ENCODE assay signal across 25 cellular contexts in the genomic region with DNA sequence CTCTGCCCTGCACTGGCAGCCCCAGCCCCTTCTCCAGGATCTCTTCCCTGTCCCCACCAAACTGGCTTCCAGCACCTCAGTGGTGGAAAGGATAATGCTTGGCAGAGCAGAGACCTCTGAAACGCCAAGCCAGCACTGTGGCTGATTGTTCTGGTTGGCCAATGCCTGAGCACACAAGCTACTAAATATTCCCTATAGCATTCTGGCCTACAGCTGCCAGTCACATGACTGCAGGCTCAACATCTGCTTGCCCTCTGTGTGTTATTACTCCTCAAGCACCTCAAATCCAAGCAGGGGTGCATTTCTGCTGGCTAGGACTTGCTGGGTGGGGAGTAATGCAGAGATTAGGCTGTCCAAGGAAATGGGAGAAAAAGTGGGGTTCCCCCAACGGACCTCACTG. TPM values are rescaled to one million over a fixed set of nuclear protein-coding genes. Genes with fewer than 3 reads are reported as not detected.
DNase-seq lines count a peak whose midpoint lies in the region; ATAC-seq and TF ChIP-seq lines count a peak whose summit lies in the region.
"Had no signal": no experiment of that assay in that cellular context is flagged by ENCODE, and none has a peak within 500 bp of the region (broad histone marks: within the 10 kb centered on the region; RNA-seq: fewer than 3 reads in every experiment).

No MANE protein-coding gene starts in this region.

- TF ChIP-seq POLR2A in testis (IDR thresholded peaks at IDR 0.05) = no peak

- H3K36me3 ChIP-seq in endodermal cell (ENCODE audit: control insufficient read depth, insufficient read depth, low read length) = no peaks in the 10 kb centered on the region
- H3K36me3 ChIP-seq in testis (ENCODE audit: low read depth, missing control alignments) = no peaks in the 10 kb centered on the region
- H3K36me3 ChIP-seq in MG63 = no peaks in the 10 kb centered on the region
- H3K36me3 ChIP-seq: sigmoid colon had no signal

- no peak for ATAC-seq in natural killer cell treated with Interleukin-12 subunit alpha and Interleukin-12 subunit beta and Interleukin-15 and Interleukin-18, amount 100 ng/mL, for 72 hours
- ATAC-seq in natural killer cell (no peak), HG02840 (IDR thresholded peaks at IDR 0.05; ENCODE audit: low FRiP score, unreplicated experiment) (no peak)
- ATAC-seq: activated CD8-positive, alpha-beta T cell treated with anti-CD3 and anti-CD28 coated beads, Interleukin-2, amount 10 ng/mL, durations not matched to agents 7 days and 5 days; activated T-cell treated with anti-CD3 and anti-CD28 coated beads, Interleukin-2, amount 50 U/mL, for 72 hours had no signal

- WGBS in endodermal cell (ENCODE audit: insufficient coverage in 1 of 2, insufficient read length in 1 of 2), 2 experiments = 90 to 100% methylated on average over 2 of the region's 2 CpGs
- WGBS in testis, 2 donors = 66 to 68% methylated on average over 2 of the region's 2 CpGs

- no peak overlapping the region for H3K9ac ChIP-seq in endodermal cell (ENCODE audit: extremely low read depth, low read length, poor library complexity, severe bottlenecking)

- DNase-seq in natural killer cell treated with Interleukin-12 subunit alpha and Interleukin-12 subunit beta and Interleukin-15 and Interleukin-18, amount 100 ng/mL, for 72 hours (ENCODE audit: low spot score) = peak; percentile 35
- DNase-seq in natural killer cell (no peak), endodermal cell (peak; percentile 41), islet precursor cell (peak; percentile 45), testis (peak; percentile 17), cortex of kidney (lab: John Stamatoyannopoulos, UW) (no peak), MG63 (no peak)
- DNase-seq: activated B cell treated with CpG ODN at 0.5 μM for 24 hours; activated CD8-positive, alpha-beta T cell treated with anti-CD3 and anti-CD28 coated beads, Interleukin-2, amount 10 ng/mL, durations not matched to agents 7 days and 5 days; activated T-cell treated with anti-CD3 and anti-CD28 coated beads, Interleukin-2, amount 50 U/mL, for 72 hours; AML-193; COR-L47; NCI-H82; occipital lobe; sigmoid colon; stimulated activated CD4-positive, alpha-beta T cell treated with anti-CD3 and anti-CD28 coated beads, Interleukin-1b, Interleukin-23, amount 100 ng/mL, for 48 hours; stimulated activated naive CD4-positive, alpha-beta T cell treated with Interleukin-2 at 50 U/mL for 16 hours; T-helper 9 cell; trophoblast cell had no signal

- no peaks in the 10 kb centered on the region for H3K4me1 ChIP-seq in endodermal cell (ENCODE audit: control insufficient read depth, insufficient read depth, low read length)
- H3K4me1 ChIP-seq in testis = peaks cover 20% of the 10 kb centered on the region
- H3K4me1 ChIP-seq: sigmoid colon had no signal

- intact Hi-C loops in natural killer cell (cut with micrococcal nuclease) = no loop called here
- intact Hi-C loops in testis (cut with DNase I; ENCODE audit: low total_unique reads) = no loop called here

- H3K4me3 ChIP-seq in endodermal cell (ENCODE audit: low read length) (no peak overlapping the region), testis (no peak overlapping the region), MG63 (no peak overlapping the region)
- H3K4me3 ChIP-seq: sigmoid colon had no signal

- H3K36me3 Mint-ChIP-seq in natural killer cell treated with Interleukin-12 subunit alpha and Interleukin-12 subunit beta and Interleukin-15 and Interleukin-18, amount 100 ng/mL, for 72 hours = no peaks in the 10 kb centered on the region
- no peaks in the 10 kb centered on the region for H3K36me3 Mint-ChIP-seq in natural killer cell
- no peaks in the 10 kb centered on the region for H3K36me3 Mint-ChIP-seq in endodermal cell (ENCODE audit: low read depth)
- H3K36me3 Mint-ChIP-seq: activated naive CD8-positive, alpha-beta T cell had no signal

- H3K27ac ChIP-seq in endodermal cell (ENCODE audit: low read depth, low read length) (no peak overlapping the region), testis (no peak overlapping the region)
- H3K27ac ChIP-seq: sigmoid colon had no signal

- H3K27me3 Mint-ChIP-seq in natural killer cell treated with Interleukin-12 subunit alpha and Interleukin-12 subunit beta and Interleukin-15 and Interleukin-18, amount 100 ng/mL, for 72 hours = no peaks in the 10 kb centered on the region
- H3K27me3 Mint-ChIP-seq in natural killer cell (ENCODE audit: low read depth in 2 of 2) = no peaks in the 10 kb centered on the region
- H3K27me3 Mint-ChIP-seq in endodermal cell (ENCODE audit: insufficient read depth) = no peaks in the 10 kb centered on the region
- H3K27me3 Mint-ChIP-seq: activated naive CD8-positive, alpha-beta T cell had no signal

- no peak overlapping the region for H3K27ac Mint-ChIP-seq in natural killer cell treated with Interleukin-12 subunit alpha and Interleukin-12 subunit beta and Interleukin-15 and Interleukin-18, amount 100 ng/mL, for 72 hours
- H3K27ac Mint-ChIP-seq in natural killer cell = no peak overlapping the region
- H3K27ac Mint-ChIP-seq in endodermal cell = no peak overlapping the region
- H3K27ac Mint-ChIP-seq: activated B cell treated with CpG ODN at 0.5 μM for 24 hours; activated CD8-positive, alpha-beta T cell treated with anti-CD3 and anti-CD28 coated beads, Interleukin-2, amount 10 ng/mL, durations not matched to agents 7 days and 5 days; activated naive CD8-positive, alpha-beta T cell; activated T-cell treated with anti-CD3 and anti-CD28 coated beads, Interleukin-2, amount 50 U/mL, for 72 hours had no signal

- H3K9me3 ChIP-seq in endodermal cell (ENCODE audit: control insufficient read depth, low read length) (no peaks in the 10 kb centered on the region), testis (no peaks in the 10 kb centered on the region), MG63 (no peaks in the 10 kb centered on the region)
- H3K9me3 ChIP-seq: sigmoid colon had no signal

- H3K9me3 Mint-ChIP-seq in natural killer cell treated with Interleukin-12 subunit alpha and Interleukin-12 subunit beta and Interleukin-15 and Interleukin-18, amount 100 ng/mL, for 72 hours = no peaks in the 10 kb centered on the region
- H3K9me3 Mint-ChIP-seq in natural killer cell (no peaks in the 10 kb centered on the region), endodermal cell (no peaks in the 10 kb centered on the region)
- H3K9me3 Mint-ChIP-seq: activated B cell treated with CpG ODN at 0.5 μM for 24 hours; activated T-cell treated with anti-CD3 and anti-CD28 coated beads, Interleukin-2, amount 50 U/mL, for 72 hours had no signal

- no peaks in the 10 kb centered on the region for H3K27me3 ChIP-seq in endodermal cell (ENCODE audit: control insufficient read depth, insufficient read depth, low read length, poor library complexity, severe bottlenecking)
- no peaks in the 10 kb centered on the region for H3K27me3 ChIP-seq in testis
- H3K27me3 ChIP-seq in MG63 = no peaks in the 10 kb centered on the region
- H3K27me3 ChIP-seq: sigmoid colon had no signal

- no peak for TF ChIP-seq CTCF in natural killer cell (IDR thresholded peaks at IDR 0.05)
- TF ChIP-seq CTCF in endodermal cell (conservative IDR thresholded peaks at IDR 0.05) = no peak
- no peak for TF ChIP-seq CTCF in testis (IDR thresholded peaks at IDR 0.05)

- H3K4me1 Mint-ChIP-seq in natural killer cell treated with Interleukin-12 subunit alpha and Interleukin-12 subunit beta and Interleukin-15 and Interleukin-18, amount 100 ng/mL, for 72 hours (ENCODE audit: low read depth in 2 of 2) = peaks cover 9 to 15% of the 10 kb centered on the region in 2 donors
- H3K4me1 Mint-ChIP-seq in natural killer cell (peaks cover 8 to 10% of the 10 kb centered on the region in 2 donors), endodermal cell (peaks cover 6% of the 10 kb centered on the region)
- H3K4me1 Mint-ChIP-seq: activated B cell treated with CpG ODN at 0.5 μM for 24 hours had no signal

- no peak overlapping the region for H3K4me3 Mint-ChIP-seq in natural killer cell treated with Interleukin-12 subunit alpha and Interleukin-12 subunit beta and Interleukin-15 and Interleukin-18, amount 100 ng/mL, for 72 hours
- no peak overlapping the region for H3K4me3 Mint-ChIP-seq in natural killer cell
- H3K4me3 Mint-ChIP-seq in endodermal cell = no peak overlapping the region
- H3K4me3 Mint-ChIP-seq: activated B cell treated with CpG ODN at 0.5 μM for 24 hours; activated CD8-positive, alpha-beta T cell treated with anti-CD3 and anti-CD28 coated beads, Interleukin-2, amount 10 ng/mL, durations not matched to agents 7 days and 5 days; activated naive CD8-positive, alpha-beta T cell; activated T-cell treated with anti-CD3 and anti-CD28 coated beads, Interleukin-2, amount 50 U/mL, for 72 hours had no signal

RNA-seq across cellular contexts. Expression of gene TBATA, which starts 6.1 kb away (rescaled TPM):
- total RNA-seq in natural killer cell treated with Interleukin-12 subunit alpha and Interleukin-12 subunit beta and Interleukin-15 and Interleukin-18, amount 100 ng/mL, for 72 hours = not detected
- total RNA-seq in natural killer cell (under 1 TPM in 1 of 3 donors, not detected in 2; 0.16 TPM), endodermal cell (not detected), testis (10 to 100 TPM in 1 of 2 donors, 1 to 10 TPM in 1; 8.4 to 19.1 TPM)
- not detected for polyA plus RNA-seq in endodermal cell (2013, experiment 1 of 2)
- not detected for polyA plus RNA-seq in endodermal cell (2013, experiment 2 of 2)
- 34.6 TPM for polyA plus RNA-seq in testis (ENCODE audit: insufficient read depth, low read depth, low replicate concordance)
- not detected in 2 replicates for total RNA-seq in MG63 (2014; rRNA removed; shearing (Covaris generic); ENCODE audit: low replicate concordance)
- total RNA-seq: activated B cell treated with CpG ODN at 0.5 μM for 24 hours; activated CD8-positive, alpha-beta T cell treated with anti-CD3 and anti-CD28 coated beads, Interleukin-2, amount 10 ng/mL, durations not matched to agents 7 days and 5 days; activated T-cell treated with anti-CD3 and anti-CD28 coated beads, Interleukin-2, amount 50 U/mL, for 72 hours; chondrocyte; fibroblast of villous mesenchyme; H4; mucosa of gallbladder; occipital lobe; sigmoid colon had no signal
- polyA plus RNA-seq: sigmoid colon had no signal

RNA-seq across cellular contexts. Expression of gene SGPL1, which starts 36.7 kb away (rescaled TPM):
- 10 to 100 TPM; 27.4 to 40.5 TPM for total RNA-seq in natural killer cell treated with Interleukin-12 subunit alpha and Interleukin-12 subunit beta and Interleukin-15 and Interleukin-18, amount 100 ng/mL, for 72 hours
- total RNA-seq in natural killer cell (10 to 100 TPM; 33.7 to 48.4 (median 47.8) TPM), endodermal cell (100 to 1,000 TPM in 1 of 2 donors, 10 to 100 TPM in 1; 95.4 to 103 TPM), testis (10 to 100 TPM; 64.2 to 70.1 TPM)
- 47.6 TPM for polyA plus RNA-seq in endodermal cell (2013, experiment 1 of 2)
- polyA plus RNA-seq in endodermal cell (2013, experiment 2 of 2) = 46.7 TPM
- 38.5 TPM for polyA plus RNA-seq in testis (ENCODE audit: insufficient read depth, low read depth, low replicate concordance)
- 16.4 and 19.3 TPM in 2 replicates for total RNA-seq in MG63 (2014; rRNA removed; shearing (Covaris generic); ENCODE audit: low replicate concordance)

Comparison
In these comparisons a context has a peak if more than half of its experiments do, and no peak if none do; other contexts are left out.
1. DNase-seq: peak in natural killer cell treated with Interleukin-12 subunit alpha and Interleukin-12 subunit beta and Interleukin-15 and Interleukin-18, amount 100 ng/mL, for 72 hours (single experiment), endodermal cell (single experiment), islet precursor cell (single experiment) and testis (single experiment); none in natural killer cell (single experiment), cortex of kidney (single experiment) and MG63 (single experiment).